Comparison of ENCODE assay signal across 1 cellular context in genomic region chr13:40082644-40083043, GRCh38.
TF ChIP-seq lines count a peak whose summit lies in the region.

No MANE protein-coding gene starts in this region.

TF ChIP-seq in GM23338, 12 proteins besides CTCF, POLR2A, EP300 and RAD21 (continued from another document):
- TF ChIP-seq ZNF462 (CRISPR knock-in tag; IDR thresholded peaks at IDR 0.05) (no peak), ETS1 (IDR thresholded peaks at IDR 0.05) (no peak), CREB1 (CRISPR knock-in tag; IDR thresholded peaks at IDR 0.05; ENCODE audit: low read depth) (no peak), EZH2phosphoT487 (IDR thresholded peaks at IDR 0.05; ENCODE audit: unreplicated experiment) (no peak), POLR2AphosphoS5 (IDR thresholded peaks at IDR 0.05; ENCODE audit: low read depth) (no peak)
